ENCODE assay signal across 1 cellular context in genomic region chr16:4696905-4697866, GRCh38.
TF ChIP-seq lines count a peak whose summit lies in the region.

No MANE protein-coding gene starts in this region.

TF ChIP-seq in HepG2, 621 proteins besides CTCF, POLR2A, EP300 and RAD21:
- TF ChIP-seq ZFX (CRISPR knock-in tag; IDR thresholded peaks at IDR 0.05; ENCODE audit: low read depth): peak; percentile 38; the same call in 1 of the 2 replicates
- TF ChIP-seq, protein P1, sequence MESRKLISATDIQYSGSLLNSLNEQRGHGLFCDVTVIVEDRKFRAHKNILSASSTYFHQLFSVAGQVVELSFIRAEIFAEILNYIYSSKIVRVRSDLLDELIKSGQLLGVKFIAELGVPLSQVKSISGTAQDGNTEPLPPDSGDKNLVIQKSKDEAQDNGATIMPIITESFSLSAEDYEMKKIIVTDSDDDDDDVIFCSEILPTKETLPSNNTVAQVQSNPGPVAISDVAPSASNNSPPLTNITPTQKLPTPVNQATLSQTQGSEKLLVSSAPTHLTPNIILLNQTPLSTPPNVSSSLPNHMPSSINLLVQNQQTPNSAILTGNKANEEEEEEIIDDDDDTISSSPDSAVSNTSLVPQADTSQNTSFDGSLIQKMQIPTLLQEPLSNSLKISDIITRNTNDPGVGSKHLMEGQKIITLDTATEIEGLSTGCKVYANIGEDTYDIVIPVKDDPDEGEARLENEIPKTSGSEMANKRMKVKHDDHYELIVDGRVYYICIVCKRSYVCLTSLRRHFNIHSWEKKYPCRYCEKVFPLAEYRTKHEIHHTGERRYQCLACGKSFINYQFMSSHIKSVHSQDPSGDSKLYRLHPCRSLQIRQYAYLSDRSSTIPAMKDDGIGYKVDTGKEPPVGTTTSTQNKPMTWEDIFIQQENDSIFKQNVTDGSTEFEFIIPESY (CRISPR knock-in tag; IDR thresholded peaks at IDR 0.05): peak; percentile 44; the same call in 1 of the 2 replicates
- TF ChIP-seq AGO2 (optimal IDR thresholded peaks at IDR 0.05; ENCODE audit: low read depth, low read length): peak; percentile 90
- TF ChIP-seq ZNF780A (CRISPR knock-in tag; IDR thresholded peaks at IDR 0.05): no peak
- TF ChIP-seq NR2F1 (CRISPR knock-in tag; IDR thresholded peaks at IDR 0.05): no peak
- no peak for TF ChIP-seq NFE2L2 (IDR thresholded peaks at IDR 0.05; ENCODE audit: low read length)
- TF ChIP-seq ZNF687 (CRISPR knock-in tag; IDR thresholded peaks at IDR 0.05): peak; percentile 55; the same call in 1 of the 2 replicates
- peak; percentile 13 for TF ChIP-seq AGO1 (IDR thresholded peaks at IDR 0.05; ENCODE audit: low read depth, low read length, poor library complexity, severe bottlenecking)
- TF ChIP-seq ZBTB38 (CRISPR knock-in tag; IDR thresholded peaks at IDR 0.05): peak; percentile 59
- 0 out of 2 replicates have a peak, but pooled peaks have one; percentile 15 for TF ChIP-seq PAXIP1 (CRISPR knock-in tag; conservative IDR thresholded peaks at IDR 0.05)
- TF ChIP-seq, protein P2, sequence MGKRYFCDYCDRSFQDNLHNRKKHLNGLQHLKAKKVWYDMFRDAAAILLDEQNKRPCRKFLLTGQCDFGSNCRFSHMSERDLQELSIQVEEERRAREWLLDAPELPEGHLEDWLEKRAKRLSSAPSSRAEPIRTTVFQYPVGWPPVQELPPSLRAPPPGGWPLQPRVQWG (CRISPR knock-in tag; IDR thresholded peaks at IDR 0.05; ENCODE audit: borderline replicate concordance, low read depth): no peak
- TF ChIP-seq ZNF343 (CRISPR knock-in tag; IDR thresholded peaks at IDR 0.05): no peak
- TF ChIP-seq REL (CRISPR knock-in tag; conservative IDR thresholded peaks at IDR 0.05): no peak
- TF ChIP-seq, protein P3, sequence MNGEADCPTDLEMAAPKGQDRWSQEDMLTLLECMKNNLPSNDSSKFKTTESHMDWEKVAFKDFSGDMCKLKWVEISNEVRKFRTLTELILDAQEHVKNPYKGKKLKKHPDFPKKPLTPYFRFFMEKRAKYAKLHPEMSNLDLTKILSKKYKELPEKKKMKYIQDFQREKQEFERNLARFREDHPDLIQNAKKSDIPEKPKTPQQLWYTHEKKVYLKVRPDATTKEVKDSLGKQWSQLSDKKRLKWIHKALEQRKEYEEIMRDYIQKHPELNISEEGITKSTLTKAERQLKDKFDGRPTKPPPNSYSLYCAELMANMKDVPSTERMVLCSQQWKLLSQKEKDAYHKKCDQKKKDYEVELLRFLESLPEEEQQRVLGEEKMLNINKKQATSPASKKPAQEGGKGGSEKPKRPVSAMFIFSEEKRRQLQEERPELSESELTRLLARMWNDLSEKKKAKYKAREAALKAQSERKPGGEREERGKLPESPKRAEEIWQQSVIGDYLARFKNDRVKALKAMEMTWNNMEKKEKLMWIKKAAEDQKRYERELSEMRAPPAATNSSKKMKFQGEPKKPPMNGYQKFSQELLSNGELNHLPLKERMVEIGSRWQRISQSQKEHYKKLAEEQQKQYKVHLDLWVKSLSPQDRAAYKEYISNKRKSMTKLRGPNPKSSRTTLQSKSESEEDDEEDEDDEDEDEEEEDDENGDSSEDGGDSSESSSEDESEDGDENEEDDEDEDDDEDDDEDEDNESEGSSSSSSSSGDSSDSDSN (CRISPR knock-in tag; IDR thresholded peaks at IDR 0.05): peak; percentile 50; the same call in 1 of the 2 replicates
- TF ChIP-seq NFE2L1 (CRISPR knock-in tag; IDR thresholded peaks at IDR 0.05; ENCODE audit: borderline replicate concordance): no peak
- no peak for TF ChIP-seq ZNF44 (CRISPR knock-in tag; IDR thresholded peaks at IDR 0.05)
- TF ChIP-seq POLR2G (IDR thresholded peaks at IDR 0.05; ENCODE audit: low read depth, low read length): peak; percentile 20; the same call in 1 of the 2 replicates
- no peak for TF ChIP-seq MED13 (CRISPR knock-in tag; IDR thresholded peaks at IDR 0.05)
- 0 out of 2 replicates have a peak, but pooled peaks have one; percentile 54 for TF ChIP-seq RBFOX2 (IDR thresholded peaks at IDR 0.05; ENCODE audit: low read depth, low read length)
- TF ChIP-seq CBFB (CRISPR knock-in tag; IDR thresholded peaks at IDR 0.05): no peak
- no peak for TF ChIP-seq PRMT3 (CRISPR knock-in tag; IDR thresholded peaks at IDR 0.05; ENCODE audit: borderline replicate concordance, low read depth)
- TF ChIP-seq ZNF138 (CRISPR knock-in tag; IDR thresholded peaks at IDR 0.05; ENCODE audit: low read depth): no peak
- no peak for TF ChIP-seq SALL2 (CRISPR knock-in tag; IDR thresholded peaks at IDR 0.05)
- TF ChIP-seq ZFP91 (CRISPR knock-in tag; IDR thresholded peaks at IDR 0.05; ENCODE audit: borderline replicate concordance): no peak
